1 cellular context compared by ENCODE assay signal in the genomic region with DNA sequence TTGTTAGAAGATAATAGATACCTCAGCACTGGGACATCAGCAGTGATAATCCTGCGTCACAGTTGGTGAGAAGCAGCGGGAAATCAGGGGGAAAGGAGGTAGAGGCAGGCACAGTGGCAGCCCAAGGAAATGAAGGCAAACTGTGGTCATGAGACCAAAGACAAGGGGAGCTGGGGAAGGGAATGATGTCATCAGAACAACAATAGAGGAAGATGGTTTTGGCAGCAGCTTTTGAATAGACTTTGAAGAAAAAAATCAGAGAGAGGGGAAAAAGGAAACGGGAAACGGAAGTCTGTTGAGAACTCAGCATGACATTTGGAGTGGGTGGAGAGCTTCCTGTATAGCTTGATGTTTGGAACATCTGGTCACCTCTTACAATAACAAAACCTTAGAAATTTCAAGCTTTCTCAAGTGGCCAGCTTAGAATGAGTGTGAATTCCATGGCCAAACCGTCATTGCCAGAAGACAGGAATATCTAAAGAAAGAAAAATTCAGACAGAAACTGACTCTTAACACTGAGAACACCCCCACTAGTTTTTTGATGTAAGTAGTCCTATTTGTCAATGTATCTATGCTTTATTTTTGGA.
TF ChIP-seq lines count a peak whose summit lies in the region.

No MANE protein-coding gene starts in this region.

TF ChIP-seq in IMR-90, 13 proteins besides CTCF, POLR2A, EP300 and RAD21 (continued from another document):
- TF ChIP-seq, protein P1, sequence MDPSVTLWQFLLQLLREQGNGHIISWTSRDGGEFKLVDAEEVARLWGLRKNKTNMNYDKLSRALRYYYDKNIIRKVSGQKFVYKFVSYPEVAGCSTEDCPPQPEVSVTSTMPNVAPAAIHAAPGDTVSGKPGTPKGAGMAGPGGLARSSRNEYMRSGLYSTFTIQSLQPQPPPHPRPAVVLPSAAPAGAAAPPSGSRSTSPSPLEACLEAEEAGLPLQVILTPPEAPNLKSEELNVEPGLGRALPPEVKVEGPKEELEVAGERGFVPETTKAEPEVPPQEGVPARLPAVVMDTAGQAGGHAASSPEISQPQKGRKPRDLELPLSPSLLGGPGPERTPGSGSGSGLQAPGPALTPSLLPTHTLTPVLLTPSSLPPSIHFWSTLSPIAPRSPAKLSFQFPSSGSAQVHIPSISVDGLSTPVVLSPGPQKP (IDR thresholded peaks at IDR 0.05; ENCODE audit: borderline replicate concordance, low read depth, low read length), result no peak
- no peak for TF ChIP-seq MAFK (IDR thresholded peaks at IDR 0.05; ENCODE audit: low read depth, low read length)
- TF ChIP-seq CEBPB (IDR thresholded peaks at IDR 0.05; ENCODE audit: low read depth, low read length), result no peak
- TF ChIP-seq RCOR1 (IDR thresholded peaks at IDR 0.05; ENCODE audit: insufficient replicate concordance, low read length), result no peak
- TF ChIP-seq BHLHE40 (IDR thresholded peaks at IDR 0.05; ENCODE audit: low read depth, low read length), result no peak
- no peak for TF ChIP-seq FOS (IDR thresholded peaks at IDR 0.05; ENCODE audit: low read depth, low read length)
- no peak for TF ChIP-seq MAZ (IDR thresholded peaks at IDR 0.05; ENCODE audit: borderline replicate concordance, low read depth, low read length)
- TF ChIP-seq RFX5 (IDR thresholded peaks at IDR 0.05; ENCODE audit: low read depth, low read length), result no peak
